In genomic region chr15:91694131-91694828, GRCh38 we compare ENCODE assay signal across 7 cellular contexts.
DNase-seq lines count a peak whose midpoint lies in the region; ATAC-seq and TF ChIP-seq lines count a peak whose summit lies in the region.

No MANE protein-coding gene starts in this region.

- intact Hi-C loops in dorsolateral prefrontal cortex (cut with DNase I) = no loop called here
- intact Hi-C loops in thyroid gland (cut with DNase I) = no loop called here

- peak overlapping the region in 53 of 59 donors; percentile 5 to 83 (median 62) for H3K27ac ChIP-seq in dorsolateral prefrontal cortex
- H3K27ac ChIP-seq in mesodermal cell (ENCODE audit: low read depth, low read length, severe bottlenecking) = peak overlapping the region; percentile 84
- peak overlapping the region; percentile 23 to 70 (median 44) for H3K27ac ChIP-seq in thyroid gland

- H3K4me3 ChIP-seq in dorsolateral prefrontal cortex (peak overlapping the region in 8 of 59 donors; percentile 0 to 34 (median 16)), mesodermal cell (ENCODE audit: extremely low read depth, insufficient read depth, low read length, poor library complexity, severe bottlenecking) (no peak overlapping the region), thyroid gland (replicated peaks in 1 of 3) (no peak overlapping the region)

- H3K36me3 ChIP-seq in mesodermal cell (ENCODE audit: control insufficient read depth, insufficient read depth, low read length) (no peaks in the 10 kb centered on the region), thyroid gland (no peaks in the 10 kb centered on the region)

- WGBS in mesodermal cell (ENCODE audit: insufficient coverage in 2 of 2), 2 experiments = 83 to 91% methylated on average over 6 to 8 of the region's 11 CpGs
- 61 to 70% methylated on average over 11 of the region's 11 CpGs for WGBS in thyroid gland, 2 donors

- H3K27me3 ChIP-seq in dorsolateral prefrontal cortex = no peaks in the 10 kb centered on the region
- H3K27me3 ChIP-seq in thyroid gland = no peaks in the 10 kb centered on the region

- no peaks in the 10 kb centered on the region for H3K9me3 ChIP-seq in mesodermal cell (ENCODE audit: control insufficient read depth, low read length)
- H3K9me3 ChIP-seq in thyroid gland = no peaks in the 10 kb centered on the region

- TF ChIP-seq CTCF in dorsolateral prefrontal cortex (IDR thresholded peaks at IDR 0.05 in 54 of 56, conservative IDR thresholded peaks at IDR 0.05 in 2 of 56; ENCODE audit: low read depth in 1 of 56, partially characterized antibody in 56 of 56) (no peak), thyroid gland (IDR thresholded peaks at IDR 0.05) (no peak)

- no peak for TF ChIP-seq POLR2A in thyroid gland (IDR thresholded peaks at IDR 0.05)

- DNase-seq in NCI-H226 (peak; percentile 42), dorsolateral prefrontal cortex (no peak), thyroid gland (peak in 1 of 2 donors; percentile 3)
- DNase-seq in activated CD4-positive, alpha-beta T cell treated with anti-CD3 and anti-CD28 coated beads for 48 hours = no peak
- no peak for DNase-seq in activated CD8-positive, alpha-beta memory T cell treated with anti-CD3 and anti-CD28 coated beads for 24 hours

- no peak for ATAC-seq in GM18519 (IDR thresholded peaks at IDR 0.05; ENCODE audit: low FRiP score, unreplicated experiment)

- H3K4me1 ChIP-seq in mesodermal cell (ENCODE audit: control insufficient read depth, insufficient read depth, low read length, poor library complexity, severe bottlenecking) (peaks cover 11% of the 10 kb centered on the region), thyroid gland (no peaks in the 10 kb centered on the region)
